In the genomic region with DNA sequence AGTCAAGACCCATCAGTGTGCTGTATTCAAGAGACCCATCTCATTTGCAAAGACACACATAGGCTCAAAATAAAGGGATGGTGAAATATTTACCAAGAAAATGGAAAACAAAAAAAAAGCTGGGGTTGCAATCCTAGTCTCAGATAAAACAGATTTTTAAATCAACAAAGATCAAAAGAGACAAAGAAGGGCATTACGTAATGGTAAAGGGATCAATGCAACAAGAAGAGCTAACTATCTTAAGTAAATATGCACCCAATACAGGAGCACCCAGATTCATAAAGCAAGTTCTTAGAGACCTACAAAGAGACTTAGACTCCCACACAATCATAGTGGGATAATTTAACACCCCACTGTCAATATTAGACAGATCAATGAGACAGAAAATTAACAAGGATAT, we compare ENCODE assay signal across 2 cellular contexts.
A peak's percentile ranks its signal among the peaks of the same experiment; 100 is the strongest.
DNase-seq lines count a peak whose midpoint lies in the region; ATAC-seq, FAIRE-seq and TF ChIP-seq lines count a peak whose summit lies in the region.
"Not testable (repeated sequence)": the region's sequence is repeated elsewhere in the genome, so short reads cannot be mapped to it uniquely, and the experiment has no call there.

No MANE protein-coding gene starts in this region.

- TF ChIP-seq RAD21 in HepG2 (CRISPR knock-in tag; IDR thresholded peaks at IDR 0.05): not testable (repeated sequence)

- H3K36me3 ChIP-seq in HepG2 (replicated peaks in 1 of 2; ENCODE audit: control insufficient read depth in 1 of 2, insufficient read depth in 2 of 2, low read length in 2 of 2): not testable (repeated sequence)

- POLR2A ChIA-PET in WTC11 (lab: Charles Lee): not testable (repeated sequence)
- POLR2A ChIA-PET in HepG2 (lab: Yijun Ruan, JAX): interaction anchor here (1.7 kb wide), 1 partner anchor 22 kb away, joined by 4 read pairs; no protein-coding TSS in a partner anchor

- WGBS in HepG2 (ENCODE audit: low lambda C conversion rate): 21% methylated on average over 1 of the region's 1 CpG

- peaks cover 36% of the 10 kb centered on the region for H3K9me3 ChIP-seq in HepG2 (ENCODE audit: low read length)

- not testable (repeated sequence) for BruUV-seq in HepG2 (replicated peaks; lab: Mats Ljungman, UMichigan)

- not testable (repeated sequence) for H4K20me1 ChIP-seq in HepG2 (ENCODE audit: insufficient read depth, low read length)

- H3K27ac ChIP-seq in HepG2 (ENCODE audit: extremely low read length, insufficient read depth, low read length): not testable (repeated sequence)

- not testable (repeated sequence) for DNase-seq in WTC11 (ENCODE audit: low spot score)
- DNase-seq in HepG2 (ENCODE audit: low spot score): peak; percentile 28

- CTCF ChIA-PET in WTC11 (lab: Charles Lee); HepG2 (lab: Yijun Ruan, JAX; ENCODE audit: low intra/inter-chr PET ratio, low total read pairs): not testable (repeated sequence)

- not testable (repeated sequence) for TF ChIP-seq POLR2A in HepG2 (IDR thresholded peaks at IDR 0.05; ENCODE audit: insufficient read depth in 1 of 2, low read depth in 2 of 2, low read length in 2 of 2)

- H3K27me3 ChIP-seq in HepG2 (ENCODE audit: control insufficient read depth in 1 of 2, insufficient read depth in 2 of 2, low read length in 2 of 2): not testable (repeated sequence)

- not testable (repeated sequence) for H2AFZ ChIP-seq in HepG2 (ENCODE audit: low read length)

- ATAC-seq in WTC11, HepG2: not testable (repeated sequence)

- H3K79me2 ChIP-seq in HepG2 (ENCODE audit: insufficient read depth, low read length): not testable (repeated sequence)

- not testable (repeated sequence) for H3K27ac Mint-ChIP-seq in WTC11

- H3K36me3 Mint-ChIP-seq in WTC11: peaks cover 27% of the 10 kb centered on the region

- not testable (repeated sequence) for H3K9ac ChIP-seq in HepG2 (ENCODE audit: insufficient read depth, low read depth, low read length)

- intact Hi-C loops in HepG2 (cut with micrococcal nuclease; ENCODE audit: unreplicated experiment): not testable (repeated sequence)

- not testable (repeated sequence) for H3K27me3 Mint-ChIP-seq in WTC11 (ENCODE audit: low read depth)

- H3K4me1 ChIP-seq in HepG2 (ENCODE audit: insufficient read depth, low read length): peaks cover 26% of the 10 kb centered on the region; the same call in 1 of the 2 replicates

- H3K4me3 ChIP-seq in HepG2 (replicated peaks in 1 of 3; ENCODE audit: insufficient read depth in 1 of 3, low read depth in 2 of 3, low read length in 3 of 3): not testable (repeated sequence)

- in situ Hi-C loops in HepG2 (cut with HindIII; ENCODE audit: extremely low pct_ligation_motif_present, low pct_unique_long_range_greater_than_20kb): not testable (repeated sequence)

- FAIRE-seq in HepG2 (lab: Jason Lieb, UNC): not testable (repeated sequence)

- H3K4me1 Mint-ChIP-seq in WTC11: not testable (repeated sequence)

- not testable (repeated sequence) for TF ChIP-seq CTCF in WTC11 (IDR thresholded peaks at IDR 0.05); HepG2 (CRISPR knock-in tag; IDR thresholded peaks at IDR 0.05)

- H3K4me2 ChIP-seq in HepG2 (ENCODE audit: low read depth, low read length): not testable (repeated sequence)

- H3K9me3 Mint-ChIP-seq in WTC11: peaks cover 46% of the 10 kb centered on the region

- peak in 1 of 2 experiments; percentile 72; a peak in 1 of 4 replicates for TF ChIP-seq EP300 in HepG2 (IDR thresholded peaks at IDR 0.05; ENCODE audit: low read depth in 2 of 2, low read length in 2 of 2)
- not testable (repeated sequence) for TF ChIP-seq EP300 in HepG2 (CRISPR knock-in tag; IDR thresholded peaks at IDR 0.05; ENCODE audit: borderline replicate concordance)

- H3K4me3 Mint-ChIP-seq in WTC11: not testable (repeated sequence)

TF ChIP-seq in WTC11, 78 proteins besides CTCF, POLR2A, EP300 and RAD21:
- peak; percentile 50; the same call in 1 of the 2 replicates for TF ChIP-seq GABPB1 (CRISPR knock-in tag; IDR thresholded peaks at IDR 0.05)
TF ChIP-seq in WTC11: peak in this region for 1; not testable (repeated sequence) for 77.

TF ChIP-seq in HepG2, 621 proteins besides CTCF, POLR2A, EP300 and RAD21 (continues in another document):
- TF ChIP-seq FOXK1 (CRISPR knock-in tag; IDR thresholded peaks at IDR 0.05; ENCODE audit: borderline replicate concordance, low read depth) (peak; percentile 78), RARA (CRISPR knock-in tag; IDR thresholded peaks at IDR 0.05) (peak; percentile 52), MAFK (conservative IDR thresholded peaks at IDR 0.05 in 1 of 2, IDR thresholded peaks at IDR 0.05 in 1 of 2; ENCODE audit: low read length in 2 of 2) (0 out of 4 replicates have a peak, but pooled peaks of 1 of the 2 experiments have one; percentile 9), FOXP1 (IDR thresholded peaks at IDR 0.05) (0 out of 2 replicates have a peak, but pooled peaks have one; percentile 14), FOXP1 (CRISPR knock-in tag; IDR thresholded peaks at IDR 0.05) (peak; percentile 84), ELF3 (CRISPR knock-in tag; IDR thresholded peaks at IDR 0.05) (peak; percentile 22; the same call in 1 of the 2 replicates), TCF7 (IDR thresholded peaks at IDR 0.05; ENCODE audit: low read depth) (peak; percentile 87), ATF7 (IDR thresholded peaks at IDR 0.05) (peak; percentile 79), KLF16 (CRISPR knock-in tag; IDR thresholded peaks at IDR 0.05) (peak in 1 of 2 experiments; percentile 81; a peak in 2 of 4 replicates), HNF4A (CRISPR knock-in tag; IDR thresholded peaks at IDR 0.05) (peak; percentile 46; the same call in 1 of the 2 replicates), ZMYM4 (CRISPR knock-in tag; IDR thresholded peaks at IDR 0.05) (peak; percentile 80; the same call in 1 of the 2 replicates), ISL2 (CRISPR knock-in tag; IDR thresholded peaks at IDR 0.05) (peak; percentile 95), FOXA3 (CRISPR knock-in tag; IDR thresholded peaks at IDR 0.05) (peak; percentile 95), NCOA2 (CRISPR knock-in tag; IDR thresholded peaks at IDR 0.05) (peak; percentile 78)
- TF ChIP-seq, protein P1, sequence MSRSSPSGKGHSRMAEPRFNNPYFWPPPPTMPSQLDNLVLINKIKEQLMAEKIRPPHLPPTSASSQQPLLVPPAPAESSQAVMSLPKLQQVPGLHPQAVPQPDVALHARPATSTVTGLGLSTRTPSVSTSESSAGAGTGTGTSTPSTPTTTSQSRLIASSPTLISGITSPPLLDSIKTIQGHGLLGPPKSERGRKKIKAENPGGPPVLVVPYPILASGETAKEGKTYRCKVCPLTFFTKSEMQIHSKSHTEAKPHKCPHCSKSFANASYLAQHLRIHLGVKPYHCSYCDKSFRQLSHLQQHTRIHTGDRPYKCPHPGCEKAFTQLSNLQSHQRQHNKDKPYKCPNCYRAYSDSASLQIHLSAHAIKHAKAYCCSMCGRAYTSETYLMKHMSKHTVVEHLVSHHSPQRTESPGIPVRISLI (CRISPR knock-in tag; IDR thresholded peaks at IDR 0.05; ENCODE audit: borderline replicate concordance): peak; percentile 48; the same call in 1 of the 2 replicates
- not testable (repeated sequence) for TF ChIP-seq ATF7 (CRISPR knock-in tag; IDR thresholded peaks at IDR 0.05)
- TF ChIP-seq, protein P2, sequence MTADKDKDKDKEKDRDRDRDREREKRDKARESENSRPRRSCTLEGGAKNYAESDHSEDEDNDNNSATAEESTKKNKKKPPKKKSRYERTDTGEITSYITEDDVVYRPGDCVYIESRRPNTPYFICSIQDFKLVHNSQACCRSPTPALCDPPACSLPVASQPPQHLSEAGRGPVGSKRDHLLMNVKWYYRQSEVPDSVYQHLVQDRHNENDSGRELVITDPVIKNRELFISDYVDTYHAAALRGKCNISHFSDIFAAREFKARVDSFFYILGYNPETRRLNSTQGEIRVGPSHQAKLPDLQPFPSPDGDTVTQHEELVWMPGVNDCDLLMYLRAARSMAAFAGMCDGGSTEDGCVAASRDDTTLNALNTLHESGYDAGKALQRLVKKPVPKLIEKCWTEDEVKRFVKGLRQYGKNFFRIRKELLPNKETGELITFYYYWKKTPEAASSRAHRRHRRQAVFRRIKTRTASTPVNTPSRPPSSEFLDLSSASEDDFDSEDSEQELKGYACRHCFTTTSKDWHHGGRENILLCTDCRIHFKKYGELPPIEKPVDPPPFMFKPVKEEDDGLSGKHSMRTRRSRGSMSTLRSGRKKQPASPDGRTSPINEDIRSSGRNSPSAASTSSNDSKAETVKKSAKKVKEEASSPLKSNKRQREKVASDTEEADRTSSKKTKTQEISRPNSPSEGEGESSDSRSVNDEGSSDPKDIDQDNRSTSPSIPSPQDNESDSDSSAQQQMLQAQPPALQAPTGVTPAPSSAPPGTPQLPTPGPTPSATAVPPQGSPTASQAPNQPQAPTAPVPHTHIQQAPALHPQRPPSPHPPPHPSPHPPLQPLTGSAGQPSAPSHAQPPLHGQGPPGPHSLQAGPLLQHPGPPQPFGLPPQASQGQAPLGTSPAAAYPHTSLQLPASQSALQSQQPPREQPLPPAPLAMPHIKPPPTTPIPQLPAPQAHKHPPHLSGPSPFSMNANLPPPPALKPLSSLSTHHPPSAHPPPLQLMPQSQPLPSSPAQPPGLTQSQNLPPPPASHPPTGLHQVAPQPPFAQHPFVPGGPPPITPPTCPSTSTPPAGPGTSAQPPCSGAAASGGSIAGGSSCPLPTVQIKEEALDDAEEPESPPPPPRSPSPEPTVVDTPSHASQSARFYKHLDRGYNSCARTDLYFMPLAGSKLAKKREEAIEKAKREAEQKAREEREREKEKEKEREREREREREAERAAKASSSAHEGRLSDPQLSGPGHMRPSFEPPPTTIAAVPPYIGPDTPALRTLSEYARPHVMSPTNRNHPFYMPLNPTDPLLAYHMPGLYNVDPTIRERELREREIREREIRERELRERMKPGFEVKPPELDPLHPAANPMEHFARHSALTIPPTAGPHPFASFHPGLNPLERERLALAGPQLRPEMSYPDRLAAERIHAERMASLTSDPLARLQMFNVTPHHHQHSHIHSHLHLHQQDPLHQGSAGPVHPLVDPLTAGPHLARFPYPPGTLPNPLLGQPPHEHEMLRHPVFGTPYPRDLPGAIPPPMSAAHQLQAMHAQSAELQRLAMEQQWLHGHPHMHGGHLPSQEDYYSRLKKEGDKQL (CRISPR knock-in tag; IDR thresholded peaks at IDR 0.05; ENCODE audit: low read depth): peak; percentile 79; the same call in 1 of the 2 replicates
